Comparison of ENCODE assay signal across 25 cellular contexts in the genomic region with DNA sequence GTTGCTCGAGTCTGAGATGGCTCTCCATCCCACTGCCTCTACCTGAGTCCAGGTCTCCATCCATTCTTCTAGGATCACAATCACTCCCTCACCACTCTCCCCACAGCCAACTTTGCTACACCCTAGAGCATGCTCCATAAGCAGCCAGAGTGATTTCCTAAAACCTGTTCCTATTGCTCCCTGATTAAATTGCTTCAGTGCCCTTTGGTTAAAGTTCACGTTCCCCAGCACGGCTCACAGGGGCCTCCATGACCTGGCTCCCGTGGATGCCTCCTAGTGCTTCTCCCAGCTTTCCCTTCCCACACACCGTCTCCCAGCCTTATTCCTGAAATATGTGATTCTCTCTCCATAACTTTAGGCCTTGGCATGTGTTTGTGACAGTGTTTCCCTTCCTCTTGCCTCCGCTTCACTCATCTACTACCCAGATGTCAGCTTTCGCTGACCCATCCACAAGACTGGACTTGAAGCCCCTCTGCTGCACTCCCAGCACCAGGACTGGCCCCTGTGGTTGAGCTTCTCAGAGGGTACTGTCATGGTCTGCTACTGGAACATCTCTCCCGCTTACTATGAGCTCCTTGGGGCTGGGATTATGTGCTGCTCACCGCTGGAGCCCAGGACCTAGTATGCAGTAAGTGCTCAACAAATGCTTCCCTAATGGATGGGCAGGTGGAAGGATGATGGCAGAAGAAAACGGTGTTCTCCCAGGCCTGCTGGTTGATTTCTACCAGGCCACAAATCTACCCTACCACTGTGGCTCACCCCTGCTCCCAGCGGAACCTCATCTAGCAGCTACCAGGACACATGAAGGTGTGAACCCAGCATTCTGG. TPM values are rescaled to one million over a fixed set of nuclear protein-coding genes. Genes with fewer than 3 reads are reported as not detected.
A peak's percentile ranks its signal among the peaks of the same experiment; 100 is the strongest.
DNase-seq lines count a peak whose midpoint lies in the region; ATAC-seq and TF ChIP-seq lines count a peak whose summit lies in the region.
"Had no signal": no experiment of that assay in that cellular context is flagged by ENCODE, and none has a peak within 500 bp of the region (broad histone marks: within the 10 kb centered on the region; RNA-seq: fewer than 3 reads in every experiment).

No MANE protein-coding gene starts in this region.

- H3K4me3 ChIP-seq in BLaER1 treated with 17β-estradiol and CSF1 and Interleukin-3, amounts not matched to agents 10 nM and 100 nM = no peak overlapping the region
- no peak overlapping the region for H3K4me3 ChIP-seq in left lung
- H3K4me3 ChIP-seq: ascending aorta, lung, thoracic aorta, uterus had no signal

- ATAC-seq in WTC11 = no peak
- no peak for ATAC-seq in left colon
- ATAC-seq in left lung = no peak
- no peak for ATAC-seq in HG02970 (IDR thresholded peaks at IDR 0.05; ENCODE audit: low FRiP score, unreplicated experiment)
- ATAC-seq: activated CD8-positive, alpha-beta T cell treated with anti-CD3 and anti-CD28 coated beads for 36 hours had no signal

- peak overlapping the region in 7 of 11 experiments; percentile 8 to 46 (median 23); a peak in 6 of 22 replicates for H3K27ac ChIP-seq in BLaER1 treated with 17β-estradiol and CSF1 and Interleukin-3, amounts not matched to agents 10 nM and 100 nM
- H3K27ac ChIP-seq in left lung = no peak overlapping the region
- H3K27ac ChIP-seq: ascending aorta, thoracic aorta, uterus had no signal

- peaks cover 6% of the 10 kb centered on the region; the same call in 1 of the 2 replicates for H3K4me1 Mint-ChIP-seq in WTC11
- H3K4me1 Mint-ChIP-seq in neural crest cell = peaks cover 28% of the 10 kb centered on the region

- H3K4me1 ChIP-seq in BLaER1 treated with 17β-estradiol and CSF1 and Interleukin-3, amounts not matched to agents 10 nM and 100 nM = peaks cover 51 to 71% (median 58%) of the 10 kb centered on the region in 10 experiments
- peaks cover 22 to 44% of the 10 kb centered on the region in 2 donors for H3K4me1 ChIP-seq in left lung

- intact Hi-C loops in left colon (cut with DNase I, micrococcal nuclease) = no loop called here
- intact Hi-C loops in left lung (cut with DNase I) = no loop called here

- H3K4me3 Mint-ChIP-seq in WTC11 = no peak overlapping the region
- no peak overlapping the region for H3K4me3 Mint-ChIP-seq in neural crest cell
- H3K4me3 Mint-ChIP-seq: activated CD8-positive, alpha-beta T cell treated with anti-CD3 and anti-CD28 coated beads for 36 hours; activated naive CD8-positive, alpha-beta T cell treated with anti-CD3 and anti-CD28 coated beads, Interleukin-2, amount 10 ng/mL, durations not matched to agents 7 days and 5 days; H9 had no signal

- H3K9ac ChIP-seq in BLaER1 treated with 17β-estradiol and CSF1 and Interleukin-3, amounts not matched to agents 10 nM and 100 nM = peak overlapping the region in 5 of 11 experiments; percentile 6 to 57 (median 47); a peak in 7 of 22 replicates

- H4K20me1 ChIP-seq in BLaER1 treated with 17β-estradiol and CSF1 and Interleukin-3, amounts not matched to agents 10 nM and 100 nM = peaks cover 0 to 65% (median 19%) of the 10 kb centered on the region in 11 experiments; a peak in 12 of 22 replicates

- CTCF ChIA-PET in WTC11 (lab: Charles Lee) = interaction anchor here (0.8 to 5.2 kb wide), 4 partner anchors 14 to 38 kb away, joined by 3 to 26 read pairs (median 11); a partner anchor contains a TSS

- POLR2A ChIA-PET in WTC11 (lab: Charles Lee) = interaction anchor here (1.1 kb wide), 1 partner anchor 18 kb away, joined by 4 read pairs; a partner anchor contains a TSS

- H3K36me3 ChIP-seq in BLaER1 treated with 17β-estradiol and CSF1 and Interleukin-3, amounts not matched to agents 10 nM and 100 nM = peaks cover 14 to 34% (median 23%) of the 10 kb centered on the region in 11 experiments; a peak in 20 of 22 replicates
- H3K36me3 ChIP-seq in left lung = peaks cover 0 to 19% of the 10 kb centered on the region in 2 donors
- H3K36me3 ChIP-seq: uterus had no signal

- peaks cover 17% of the 10 kb centered on the region for H3K36me3 Mint-ChIP-seq in WTC11
- no peaks in the 10 kb centered on the region for H3K36me3 Mint-ChIP-seq in neural crest cell (ENCODE audit: low read depth)

- H3K9me3 Mint-ChIP-seq in WTC11 = no peaks in the 10 kb centered on the region
- no peaks in the 10 kb centered on the region for H3K9me3 Mint-ChIP-seq in neural crest cell
- H3K9me3 Mint-ChIP-seq: activated CD8-positive, alpha-beta T cell treated with anti-CD3 and anti-CD28 coated beads for 36 hours; activated naive CD8-positive, alpha-beta T cell treated with anti-CD3 and anti-CD28 coated beads, Interleukin-2, amount 10 ng/mL, durations not matched to agents 7 days and 5 days; H9 had no signal

- H3K9me3 ChIP-seq in BLaER1 treated with 17β-estradiol and CSF1 and Interleukin-3, amounts not matched to agents 10 nM and 100 nM (replicated peaks in 1 of 11) = no peaks in the 10 kb centered on the region
- no peaks in the 10 kb centered on the region for H3K9me3 ChIP-seq in left lung
- H3K9me3 ChIP-seq: ascending aorta, thoracic aorta, uterus had no signal

- TF ChIP-seq CTCF in WTC11 (IDR thresholded peaks at IDR 0.05) (no peak), neural crest cell (conservative IDR thresholded peaks at IDR 0.05) (no peak), left lung (IDR thresholded peaks at IDR 0.05) (no peak)

- no peaks in the 10 kb centered on the region for H3K27me3 Mint-ChIP-seq in WTC11 (ENCODE audit: low read depth)
- H3K27me3 Mint-ChIP-seq in neural crest cell (ENCODE audit: low read depth) = no peaks in the 10 kb centered on the region
- H3K27me3 Mint-ChIP-seq: activated CD8-positive, alpha-beta T cell treated with anti-CD3 and anti-CD28 coated beads for 36 hours; activated naive CD8-positive, alpha-beta T cell treated with anti-CD3 and anti-CD28 coated beads, Interleukin-2, amount 10 ng/mL, durations not matched to agents 7 days and 5 days had no signal

- peak overlapping the region; percentile 27 to 88 (median 76) for H3K4me2 ChIP-seq in BLaER1 treated with 17β-estradiol and CSF1 and Interleukin-3, amounts not matched to agents 10 nM and 100 nM

- DNase-seq in WTC11 (ENCODE audit: low spot score) = no peak
- DNase-seq in iPS-NIHi7 (ENCODE audit: extremely low spot score) = peak; percentile 1
- DNase-seq in neural crest cell (ENCODE audit: low read depth, low spot score) = no peak
- DNase-seq in left colon = no peak
- DNase-seq in NCI-H1930 (lab: John Stamatoyannopoulos, UW) = no peak
- DNase-seq in left lung = no peak
- DNase-seq: activated CD4-positive, CD25-positive, alpha-beta regulatory T cell treated with anti-CD3 and anti-CD28 coated beads, Interleukin-2, amount 50 U/mL, for 72 hours; activated CD8-positive, alpha-beta T cell treated with anti-CD3 and anti-CD28 coated beads for 36 hours; activated gamma-delta T cell; activated naive CD8-positive, alpha-beta T cell treated with anti-CD3 and anti-CD28 coated beads, Interleukin-2, amount 10 ng/mL, durations not matched to agents 7 days and 5 days; caudate nucleus; DMS79; GDM1; NCI-H1105; NCI-H2029; RPMI8226; stimulated activated CD4-positive, alpha-beta T cell treated with anti-CD3 and anti-CD28 coated beads, Interleukin-15, amount 100 ng/mL, for 24 hours; stimulated activated naive CD4-positive, alpha-beta T cell treated with Interleukin-2 at 50 U/mL for 16 hours had no signal

- H3K27ac Mint-ChIP-seq in WTC11 (peak overlapping the region; percentile 17; the same call in 1 of the 2 replicates), neural crest cell (ENCODE audit: unreplicated experiment) (peak overlapping the region; percentile 86)
- H3K27ac Mint-ChIP-seq: activated CD8-positive, alpha-beta T cell treated with anti-CD3 and anti-CD28 coated beads for 36 hours had no signal

- no peaks in the 10 kb centered on the region for H3K27me3 ChIP-seq in BLaER1 treated with 17β-estradiol and CSF1 and Interleukin-3, amounts not matched to agents 10 nM and 100 nM
- no peaks in the 10 kb centered on the region for H3K27me3 ChIP-seq in left lung
- H3K27me3 ChIP-seq: ascending aorta, uterus had no signal

TF ChIP-seq in WTC11, 78 proteins besides CTCF, POLR2A, EP300 and RAD21 (continues in another document):
- TF ChIP-seq, protein P1, sequence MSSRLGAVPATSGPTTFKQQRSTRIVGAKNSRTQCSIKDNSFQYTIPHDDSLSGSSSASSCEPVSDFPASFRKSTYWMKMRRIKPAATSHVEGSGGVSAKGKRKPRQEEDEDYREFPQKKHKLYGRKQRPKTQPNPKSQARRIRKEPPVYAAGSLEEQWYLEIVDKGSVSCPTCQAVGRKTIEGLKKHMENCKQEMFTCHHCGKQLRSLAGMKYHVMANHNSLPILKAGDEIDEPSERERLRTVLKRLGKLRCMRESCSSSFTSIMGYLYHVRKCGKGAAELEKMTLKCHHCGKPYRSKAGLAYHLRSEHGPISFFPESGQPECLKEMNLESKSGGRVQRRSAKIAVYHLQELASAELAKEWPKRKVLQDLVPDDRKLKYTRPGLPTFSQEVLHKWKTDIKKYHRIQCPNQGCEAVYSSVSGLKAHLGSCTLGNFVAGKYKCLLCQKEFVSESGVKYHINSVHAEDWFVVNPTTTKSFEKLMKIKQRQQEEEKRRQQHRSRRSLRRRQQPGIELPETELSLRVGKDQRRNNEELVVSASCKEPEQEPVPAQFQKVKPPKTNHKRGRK (CRISPR knock-in tag; IDR thresholded peaks at IDR 0.05; ENCODE audit: borderline replicate concordance) = no peak
- TF ChIP-seq KAT7 (CRISPR knock-in tag; IDR thresholded peaks at IDR 0.05; ENCODE audit: borderline replicate concordance) (no peak), ZNF263 (CRISPR knock-in tag; IDR thresholded peaks at IDR 0.05; ENCODE audit: low read depth) (no peak), HMGA2 (CRISPR knock-in tag; IDR thresholded peaks at IDR 0.05) (no peak), TEAD4 (CRISPR knock-in tag; IDR thresholded peaks at IDR 0.05) (no peak)
- TF ChIP-seq, protein P2, sequence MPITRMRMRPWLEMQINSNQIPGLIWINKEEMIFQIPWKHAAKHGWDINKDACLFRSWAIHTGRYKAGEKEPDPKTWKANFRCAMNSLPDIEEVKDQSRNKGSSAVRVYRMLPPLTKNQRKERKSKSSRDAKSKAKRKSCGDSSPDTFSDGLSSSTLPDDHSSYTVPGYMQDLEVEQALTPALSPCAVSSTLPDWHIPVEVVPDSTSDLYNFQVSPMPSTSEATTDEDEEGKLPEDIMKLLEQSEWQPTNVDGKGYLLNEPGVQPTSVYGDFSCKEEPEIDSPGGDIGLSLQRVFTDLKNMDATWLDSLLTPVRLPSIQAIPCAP (CRISPR knock-in tag; IDR thresholded peaks at IDR 0.05) = no peak

RNA-seq across cellular contexts. Expression of a gene that starts 17.9 kb away (rescaled TPM):
- 38.5 to 54.9 TPM (median 42.5 TPM) in 3 replicates for total RNA-seq in WTC11 (2021)
- total RNA-seq in neural crest cell = 43.1 and 48.2 TPM in 2 replicates
- total RNA-seq in left colon = 100 to 1,000 TPM in 1 of 2 donors, 10 to 100 TPM in 1; 84.8 to 110 TPM
- total RNA-seq in left lung = 10 to 100 TPM; 55.9 to 58.3 TPM

Comparison
In these comparisons a context has a peak if more than half of its experiments do, and no peak if none do; other contexts are left out.
1. H3K27ac ChIP-seq: peak in BLaER1 treated with 17β-estradiol and CSF1 and Interleukin-3, amounts not matched to agents 10 nM and 100 nM (7 of 11); none in left lung (0 of 2).